Comparison of ENCODE assay signal across 1 cellular context in genomic region chr2:237431856-237432255, GRCh38.
TF ChIP-seq lines count a peak whose summit lies in the region.

No MANE protein-coding gene starts in this region.

TF ChIP-seq in HCT116, 20 proteins besides CTCF, POLR2A, EP300 and RAD21:
- TF ChIP-seq ZNF274 (IDR thresholded peaks at IDR 0.05; ENCODE audit: low read depth, low read length) (no peak), YY1 (IDR thresholded peaks at IDR 0.05; ENCODE audit: extremely low read depth, insufficient replicate concordance, low read depth, low read length) (no peak), ZFX (IDR thresholded peaks at IDR 0.05) (no peak), EZH2 (IDR thresholded peaks at IDR 0.05) (no peak), ZBTB33 (IDR thresholded peaks at IDR 0.05; ENCODE audit: extremely low read depth, insufficient replicate concordance, low read length) (no peak), SRF (IDR thresholded peaks at IDR 0.05; ENCODE audit: low read depth) (no peak), SP1 (IDR thresholded peaks at IDR 0.05; ENCODE audit: low read depth) (no peak), EGR1 (IDR thresholded peaks at IDR 0.05; ENCODE audit: low read depth) (no peak), POLR2AphosphoS5 (IDR thresholded peaks at IDR 0.05; ENCODE audit: low read depth, low read length) (no peak), FOSL1 (IDR thresholded peaks at IDR 0.05; ENCODE audit: low read depth) (no peak), REST (IDR thresholded peaks at IDR 0.05; ENCODE audit: low read depth) (no peak), ELF1 (IDR thresholded peaks at IDR 0.05; ENCODE audit: borderline replicate concordance, low read depth) (no peak), MAX (IDR thresholded peaks at IDR 0.05) (no peak), CBX3 (IDR thresholded peaks at IDR 0.05; ENCODE audit: low read depth) (no peak), ATF3 (IDR thresholded peaks at IDR 0.05) (no peak), EZH2phosphoT487 (IDR thresholded peaks at IDR 0.05; ENCODE audit: borderline replicate concordance) (no peak), TCF7L2 (IDR thresholded peaks at IDR 0.05; ENCODE audit: borderline replicate concordance, extremely low read depth, insufficient read depth, insufficient read length) (no peak), SIN3A (IDR thresholded peaks at IDR 0.05; ENCODE audit: low read depth) (no peak)
TF ChIP-seq in HCT116: peak in this region for 0.
